ENCODE assay signal across 19 cellular contexts in genomic region chr2:217813828-217814227, GRCh38.
DNase-seq lines count a peak whose midpoint lies in the region; ATAC-seq, FAIRE-seq and TF ChIP-seq lines count a peak whose summit lies in the region.
"Had no signal": no experiment of that assay in that cellular context is flagged by ENCODE, and none has a peak within 500 bp of the region (broad histone marks: within the 10 kb centered on the region; RNA-seq: fewer than 3 reads in every experiment).

No MANE protein-coding gene starts in this region.

- POLR2A ChIA-PET in HepG2 (lab: Yijun Ruan, JAX): no interaction called here

- 45% methylated on average over 6 of the region's 6 CpGs for WGBS in HepG2 (ENCODE audit: low lambda C conversion rate)
- WGBS in sigmoid colon, 2 donors: 30 to 83% methylated on average over 6 of the region's 6 CpGs

- no peak for TF ChIP-seq CTCF in astrocyte (IDR thresholded peaks at IDR 0.05; ENCODE audit: insufficient read depth, low read depth, low read length)
- TF ChIP-seq CTCF in endothelial cell (IDR thresholded peaks at IDR 0.05; ENCODE audit: unreplicated experiment): no peak
- TF ChIP-seq CTCF in HepG2 (CRISPR knock-in tag; IDR thresholded peaks at IDR 0.05): no peak
- no peak for TF ChIP-seq CTCF in sigmoid colon (IDR thresholded peaks at IDR 0.05)

- H3K27me3 Mint-ChIP-seq in astrocyte (ENCODE audit: low read depth, unreplicated experiment) (no peaks in the 10 kb centered on the region), endothelial cell (ENCODE audit: unreplicated experiment) (peaks cover 11% of the 10 kb centered on the region)
- H3K27me3 Mint-ChIP-seq in stimulated activated naive B cell treated with anti-CD40 and anti-IgM and Interleukin-4, amounts not matched to agents 10 μg/mL and 1 μg/mL and 100 μg/mL, for 72 hours: peaks cover 4 to 5% of the 10 kb centered on the region in 2 donors
- H3K27me3 Mint-ChIP-seq: CD4-positive, alpha-beta T cell had no signal

- peak overlapping the region; percentile 27 for H3K27ac Mint-ChIP-seq in astrocyte (ENCODE audit: unreplicated experiment)
- H3K27ac Mint-ChIP-seq in endothelial cell (ENCODE audit: unreplicated experiment): no peak overlapping the region
- H3K27ac Mint-ChIP-seq in stimulated activated naive B cell treated with anti-CD40 and anti-IgM and Interleukin-4, amounts not matched to agents 10 μg/mL and 1 μg/mL and 100 μg/mL, for 72 hours: no peak overlapping the region
- H3K27ac Mint-ChIP-seq: B cell; CD4-positive, alpha-beta T cell had no signal

- TF ChIP-seq RAD21 in HepG2 (CRISPR knock-in tag; IDR thresholded peaks at IDR 0.05): no peak

- H3K9me3 Mint-ChIP-seq in astrocyte (ENCODE audit: unreplicated experiment) (no peaks in the 10 kb centered on the region), endothelial cell (ENCODE audit: unreplicated experiment) (no peaks in the 10 kb centered on the region)
- H3K9me3 Mint-ChIP-seq in stimulated activated naive B cell treated with anti-CD40 and anti-IgM and Interleukin-4, amounts not matched to agents 10 μg/mL and 1 μg/mL and 100 μg/mL, for 72 hours: peaks cover 0 to 4% of the 10 kb centered on the region in 2 donors
- H3K9me3 Mint-ChIP-seq: CD4-positive, alpha-beta T cell had no signal

- no peak for ATAC-seq in HepG2
- ATAC-seq in stimulated activated naive B cell treated with anti-CD40 and anti-IgM and Interleukin-4, amounts not matched to agents 10 μg/mL and 1 μg/mL and 100 μg/mL, for 72 hours (replicated peaks): no peak
- ATAC-seq: GM12878 had no signal

- H3K4me1 Mint-ChIP-seq in astrocyte (ENCODE audit: low read depth, unreplicated experiment) (peaks cover 17% of the 10 kb centered on the region), endothelial cell (ENCODE audit: unreplicated experiment) (peaks cover 48% of the 10 kb centered on the region)
- H3K4me1 Mint-ChIP-seq in stimulated activated naive B cell treated with anti-CD40 and anti-IgM and Interleukin-4, amounts not matched to agents 10 μg/mL and 1 μg/mL and 100 μg/mL, for 72 hours: peaks cover 0 to 2% of the 10 kb centered on the region in 2 donors
- H3K4me1 Mint-ChIP-seq: B cell had no signal

- intact Hi-C loops in HepG2 (cut with micrococcal nuclease; ENCODE audit: unreplicated experiment) (no loop called here), sigmoid colon (cut with DNase I) (no loop called here)

- H3K9ac ChIP-seq in astrocyte (ENCODE audit: low read length): no peak overlapping the region
- no peak overlapping the region for H3K9ac ChIP-seq in HepG2 (ENCODE audit: insufficient read depth, low read depth, low read length)

- H3K4me3 Mint-ChIP-seq in astrocyte (ENCODE audit: unreplicated experiment) (no peak overlapping the region), endothelial cell (ENCODE audit: unreplicated experiment) (peak overlapping the region; percentile 32)
- no peak overlapping the region for H3K4me3 Mint-ChIP-seq in stimulated activated naive B cell treated with anti-CD40 and anti-IgM and Interleukin-4, amounts not matched to agents 10 μg/mL and 1 μg/mL and 100 μg/mL, for 72 hours
- H3K4me3 Mint-ChIP-seq: B cell; CD4-positive, alpha-beta T cell had no signal

- H3K4me2 ChIP-seq in astrocyte (ENCODE audit: low read length) (no peak overlapping the region), HepG2 (ENCODE audit: low read depth, low read length) (no peak overlapping the region)

- H3K27me3 ChIP-seq in astrocyte (ENCODE audit: insufficient read depth, low read length): no peaks in the 10 kb centered on the region
- no peaks in the 10 kb centered on the region for H3K27me3 ChIP-seq in HepG2 (ENCODE audit: control insufficient read depth in 1 of 2, insufficient read depth in 2 of 2, low read length in 2 of 2)
- no peaks in the 10 kb centered on the region for H3K27me3 ChIP-seq in sigmoid colon

- no TSS peak for BruUV-seq in HepG2 (replicated peaks; lab: Mats Ljungman, UMichigan)

- in situ Hi-C loops in HepG2 (cut with HindIII; ENCODE audit: extremely low pct_ligation_motif_present, low pct_unique_long_range_greater_than_20kb): no loop called here

- TF ChIP-seq POLR2A in HepG2 (IDR thresholded peaks at IDR 0.05; ENCODE audit: insufficient read depth in 1 of 2, low read depth in 2 of 2, low read length in 2 of 2): no peak
- no peak for TF ChIP-seq POLR2A in sigmoid colon (IDR thresholded peaks at IDR 0.05)

- no peak for FAIRE-seq in astrocyte (lab: Jason Lieb, UNC)
- no peak for FAIRE-seq in HepG2 (lab: Jason Lieb, UNC)
- no peak for FAIRE-seq in urothelium cell line (lab: Jason Lieb, UNC)
- FAIRE-seq: A204.1, GM12878, GM18507 had no signal

- H3K36me3 ChIP-seq in astrocyte (ENCODE audit: insufficient read depth, low read length): peaks cover 76% of the 10 kb centered on the region
- H3K36me3 ChIP-seq in HepG2 (replicated peaks in 1 of 2; ENCODE audit: control insufficient read depth in 1 of 2, insufficient read depth in 2 of 2, low read length in 2 of 2): peaks cover 51 to 79% of the 10 kb centered on the region in 2 experiments
- peaks cover 80 to 97% (median 96%) of the 10 kb centered on the region in 4 donors for H3K36me3 ChIP-seq in sigmoid colon
- H3K36me3 ChIP-seq: HAP-1 had no signal

- H3K9me3 ChIP-seq in astrocyte (ENCODE audit: insufficient read depth, low read depth, low read length): no peaks in the 10 kb centered on the region
- no peaks in the 10 kb centered on the region for H3K9me3 ChIP-seq in HepG2 (ENCODE audit: low read length)
- no peaks in the 10 kb centered on the region for H3K9me3 ChIP-seq in sigmoid colon
- H3K9me3 ChIP-seq: HAP-1 had no signal

- DNase-seq in astrocyte (ENCODE audit: low read depth) (no peak), endothelial cell (ENCODE audit: low spot score) (no peak), HepG2 (ENCODE audit: low spot score) (no peak), sigmoid colon (no peak), GM19238 (ENCODE audit: insufficient read length, low spot score) (no peak), GM03348 (ENCODE audit: low spot score) (no peak), urothelium cell line (ENCODE audit: low spot score) (no peak)
- no peak for DNase-seq in stimulated activated naive B cell treated with anti-CD40 and anti-IgM and Interleukin-4, amounts not matched to agents 10 μg/mL and 1 μg/mL and 100 μg/mL, for 72 hours
- DNase-seq: C1 segment of cervical spinal cord; Calu3; CD4-positive, alpha-beta T cell; DMS 273 treated with DMSO at 0.1 percent for 48 hours; GOT3; IMR-90 had no signal

- H2AFZ ChIP-seq in astrocyte (ENCODE audit: low read depth, low read length) (no peak overlapping the region), HepG2 (ENCODE audit: low read length) (no peak overlapping the region)

- H3K27ac ChIP-seq in astrocyte (ENCODE audit: low read depth, low read length): no peak overlapping the region
- H3K27ac ChIP-seq in HepG2 (ENCODE audit: extremely low read length, insufficient read depth, low read length): no peak overlapping the region
- peak overlapping the region in 3 of 4 donors; percentile 85 to 98 (median 97) for H3K27ac ChIP-seq in sigmoid colon

- CTCF ChIA-PET in HepG2 (lab: Yijun Ruan, JAX; ENCODE audit: low intra/inter-chr PET ratio, low total read pairs): no interaction called here

- peaks cover 8% of the 10 kb centered on the region for H3K4me1 ChIP-seq in astrocyte (ENCODE audit: insufficient read depth, low read length)
- peaks cover 37% of the 10 kb centered on the region for H3K4me1 ChIP-seq in HepG2 (ENCODE audit: insufficient read depth, low read length)
- peaks cover 0 to 95% (median 59%) of the 10 kb centered on the region in 4 donors for H3K4me1 ChIP-seq in sigmoid colon
- H3K4me1 ChIP-seq: HAP-1 had no signal

- H3K4me3 ChIP-seq in astrocyte (ENCODE audit: insufficient read depth, low read depth, low read length) (no peak overlapping the region), HepG2 (replicated peaks in 1 of 3; ENCODE audit: insufficient read depth in 1 of 3, low read depth in 2 of 3, low read length in 3 of 3) (no peak overlapping the region), sigmoid colon (no peak overlapping the region)
- H3K4me3 ChIP-seq: GM12878, HAP-1 had no signal

- H3K36me3 Mint-ChIP-seq in astrocyte (ENCODE audit: low read depth, unreplicated experiment) (peaks cover 66% of the 10 kb centered on the region), endothelial cell (ENCODE audit: low read depth, unreplicated experiment) (peaks cover 28% of the 10 kb centered on the region)
- no peaks in the 10 kb centered on the region for H3K36me3 Mint-ChIP-seq in stimulated activated naive B cell treated with anti-CD40 and anti-IgM and Interleukin-4, amounts not matched to agents 10 μg/mL and 1 μg/mL and 100 μg/mL, for 72 hours

- H3K79me2 ChIP-seq in astrocyte (ENCODE audit: insufficient read depth, low read length) (peaks cover 3% of the 10 kb centered on the region), HepG2 (ENCODE audit: insufficient read depth, low read length) (no peaks in the 10 kb centered on the region)

- TF ChIP-seq EP300 in HepG2 (IDR thresholded peaks at IDR 0.05; ENCODE audit: low read depth in 2 of 2, low read length in 2 of 2) (no peak), HepG2 (CRISPR knock-in tag; IDR thresholded peaks at IDR 0.05; ENCODE audit: borderline replicate concordance) (no peak), sigmoid colon (IDR thresholded peaks at IDR 0.05) (no peak)

- H4K20me1 ChIP-seq in astrocyte (ENCODE audit: insufficient read depth, low read length) (peaks cover 75% of the 10 kb centered on the region), HepG2 (ENCODE audit: insufficient read depth, low read length) (peaks cover 6% of the 10 kb centered on the region; the same call in 1 of the 2 replicates)

TF ChIP-seq in HepG2, 621 proteins besides CTCF, POLR2A, EP300 and RAD21 (continues in another document):
- TF ChIP-seq ZMYM4 (CRISPR knock-in tag; IDR thresholded peaks at IDR 0.05) (0 out of 2 replicates have a peak, but pooled peaks have one; percentile 25), ZNF770 (CRISPR knock-in tag; IDR thresholded peaks at IDR 0.05) (peak; percentile 89), MIER3 (CRISPR knock-in tag; IDR thresholded peaks at IDR 0.05; ENCODE audit: borderline replicate concordance) (no peak), HNRNPL (IDR thresholded peaks at IDR 0.05; ENCODE audit: low read depth, low read length) (0 out of 2 replicates have a peak, but pooled peaks have one; percentile 43)

Comparison
In these comparisons a context has a peak if more than half of its experiments do, and no peak if none do; other contexts are left out.
1. H3K27ac ChIP-seq: peak in sigmoid colon (3 of 4); none in astrocyte (single experiment) and HepG2 (single experiment).